In genomic region chr7:1741751-1742554, GRCh38 we compare ENCODE assay signal across 8 cellular contexts.
DNase-seq lines count a peak whose midpoint lies in the region; ATAC-seq and TF ChIP-seq lines count a peak whose summit lies in the region.

No MANE protein-coding gene starts in this region.

- H3K4me3 Mint-ChIP-seq in T-cell: peak overlapping the region in 2 of 3 donors; percentile 13 to 69

- DNase-seq in T-cell (peak in 4 of 34 experiments; percentile 8 to 24 (median 12)), right atrium auricular region (ENCODE audit: low spot score) (no peak), islet precursor cell (no peak), smooth muscle cell (lab: John Stamatoyannopoulos, UW; ENCODE audit: unreplicated experiment) (no peak)

- peaks cover 0 to 42% (median 9%) of the 10 kb centered on the region in 11 experiments; a peak in 8 of 22 replicates for H4K20me1 ChIP-seq in BLaER1 treated with 17β-estradiol and CSF1 and Interleukin-3, amounts not matched to agents 10 nM and 100 nM
- H4K20me1 ChIP-seq in smooth muscle cell (ENCODE audit: low read depth): no peaks in the 10 kb centered on the region

- peaks cover 31 to 68% (median 60%) of the 10 kb centered on the region in 10 experiments for H3K4me1 ChIP-seq in BLaER1 treated with 17β-estradiol and CSF1 and Interleukin-3, amounts not matched to agents 10 nM and 100 nM
- peaks cover 0 to 25% of the 10 kb centered on the region in 2 donors for H3K4me1 ChIP-seq in right atrium auricular region
- no peaks in the 10 kb centered on the region for H3K4me1 ChIP-seq in smooth muscle cell (ENCODE audit: low read depth)

- peaks cover 6 to 38% (median 20%) of the 10 kb centered on the region in 11 experiments; a peak in 15 of 22 replicates for H3K27me3 ChIP-seq in BLaER1 treated with 17β-estradiol and CSF1 and Interleukin-3, amounts not matched to agents 10 nM and 100 nM
- no peaks in the 10 kb centered on the region for H3K27me3 ChIP-seq in right atrium auricular region
- no peaks in the 10 kb centered on the region for H3K27me3 ChIP-seq in smooth muscle cell (ENCODE audit: low read depth)

- peaks cover 0 to 12% of the 10 kb centered on the region in 2 donors for H3K27me3 Mint-ChIP-seq in T-cell

- CTCF ChIA-PET in T-cell (lab: Charles Lee): no interaction called here

- POLR2A ChIA-PET in T-cell (lab: Charles Lee): no interaction called here

- H3K27ac Mint-ChIP-seq in T-cell: peak overlapping the region in 1 of 2 donors; percentile 6

- H3K9me3 Mint-ChIP-seq in T-cell: no peaks in the 10 kb centered on the region

- no peaks in the 10 kb centered on the region for H3K36me3 Mint-ChIP-seq in T-cell

- no peaks in the 10 kb centered on the region for H3F3A ChIP-seq in smooth muscle cell (ENCODE audit: low read depth)

- H3K4me3 ChIP-seq in BLaER1 treated with 17β-estradiol and CSF1 and Interleukin-3, amounts not matched to agents 10 nM and 100 nM: peak overlapping the region in 4 of 10 experiments; percentile 18 to 56 (median 38); a peak in 6 of 20 replicates
- H3K4me3 ChIP-seq in right atrium auricular region (peak overlapping the region in 1 of 2 donors; percentile 13), smooth muscle cell (no peak overlapping the region)

- peaks cover 0 to 7% (median 0%) of the 10 kb centered on the region in 11 experiments; a peak in 1 of 22 replicates for H3K36me3 ChIP-seq in BLaER1 treated with 17β-estradiol and CSF1 and Interleukin-3, amounts not matched to agents 10 nM and 100 nM
- H3K36me3 ChIP-seq in right atrium auricular region: peaks cover 8% of the 10 kb centered on the region
- H3K36me3 ChIP-seq in smooth muscle cell (ENCODE audit: low read depth): no peaks in the 10 kb centered on the region

- H3K79me2 ChIP-seq in smooth muscle cell (ENCODE audit: low read depth): no peaks in the 10 kb centered on the region

- peak overlapping the region; percentile 53 to 92 (median 83) for H3K4me2 ChIP-seq in BLaER1 treated with 17β-estradiol and CSF1 and Interleukin-3, amounts not matched to agents 10 nM and 100 nM
- no peak overlapping the region for H3K4me2 ChIP-seq in smooth muscle cell

- ATAC-seq in GM21526 (IDR thresholded peaks at IDR 0.05; ENCODE audit: low FRiP score, unreplicated experiment): peak; percentile 50
- peak in 3 of 4 experiments; percentile 39 to 44 (median 39) for ATAC-seq in T-cell (replicated peaks in 1 of 4)
- no peak for ATAC-seq in HG03457 (IDR thresholded peaks at IDR 0.05; ENCODE audit: unreplicated experiment)
- ATAC-seq in HG02588 (IDR thresholded peaks at IDR 0.05; ENCODE audit: unreplicated experiment): no peak

- H3K27ac ChIP-seq in BLaER1 treated with 17β-estradiol and CSF1 and Interleukin-3, amounts not matched to agents 10 nM and 100 nM: no peak overlapping the region
- H3K27ac ChIP-seq in right atrium auricular region (peak overlapping the region; percentile 16 to 53), smooth muscle cell (ENCODE audit: low read depth) (no peak overlapping the region)

- H2AFZ ChIP-seq in smooth muscle cell (ENCODE audit: low read depth): no peak overlapping the region

- H3K9ac ChIP-seq in BLaER1 treated with 17β-estradiol and CSF1 and Interleukin-3, amounts not matched to agents 10 nM and 100 nM: peak overlapping the region in 1 of 11 experiments; percentile 43; a peak in 1 of 22 replicates
- H3K9ac ChIP-seq in smooth muscle cell (ENCODE audit: low read depth): no peak overlapping the region

- no peaks in the 10 kb centered on the region for H3K9me3 ChIP-seq in BLaER1 treated with 17β-estradiol and CSF1 and Interleukin-3, amounts not matched to agents 10 nM and 100 nM (replicated peaks in 1 of 11)
- H3K9me3 ChIP-seq in right atrium auricular region (no peaks in the 10 kb centered on the region), smooth muscle cell (replicated peaks; ENCODE audit: low read depth) (no peaks in the 10 kb centered on the region)

- TF ChIP-seq CTCF in right atrium auricular region (IDR thresholded peaks at IDR 0.05): no peak
- TF ChIP-seq CTCF in smooth muscle cell (IDR thresholded peaks at IDR 0.05; ENCODE audit: borderline replicate concordance, insufficient read depth, poor library complexity, severe bottlenecking): no peak

- 95% methylated on average over 33 of the region's 33 CpGs for WGBS in smooth muscle cell (ENCODE audit: low lambda C conversion rate)

- peaks cover 18 to 34% (median 21%) of the 10 kb centered on the region in 3 donors for H3K4me1 Mint-ChIP-seq in T-cell

Comparison
In these comparisons a context has a peak if more than half of its experiments do, and no peak if none do; other contexts are left out.
1. H3K27ac ChIP-seq: peak in right atrium auricular region (2 of 2); none in BLaER1 treated with 17β-estradiol and CSF1 and Interleukin-3, amounts not matched to agents 10 nM and 100 nM (0 of 11) and smooth muscle cell (single experiment).
2. ATAC-seq: peak in GM21526 (single experiment) and T-cell (3 of 4); none in HG03457 (single experiment) and HG02588 (single experiment).